8 cellular contexts compared by ENCODE assay signal in the genomic region with DNA sequence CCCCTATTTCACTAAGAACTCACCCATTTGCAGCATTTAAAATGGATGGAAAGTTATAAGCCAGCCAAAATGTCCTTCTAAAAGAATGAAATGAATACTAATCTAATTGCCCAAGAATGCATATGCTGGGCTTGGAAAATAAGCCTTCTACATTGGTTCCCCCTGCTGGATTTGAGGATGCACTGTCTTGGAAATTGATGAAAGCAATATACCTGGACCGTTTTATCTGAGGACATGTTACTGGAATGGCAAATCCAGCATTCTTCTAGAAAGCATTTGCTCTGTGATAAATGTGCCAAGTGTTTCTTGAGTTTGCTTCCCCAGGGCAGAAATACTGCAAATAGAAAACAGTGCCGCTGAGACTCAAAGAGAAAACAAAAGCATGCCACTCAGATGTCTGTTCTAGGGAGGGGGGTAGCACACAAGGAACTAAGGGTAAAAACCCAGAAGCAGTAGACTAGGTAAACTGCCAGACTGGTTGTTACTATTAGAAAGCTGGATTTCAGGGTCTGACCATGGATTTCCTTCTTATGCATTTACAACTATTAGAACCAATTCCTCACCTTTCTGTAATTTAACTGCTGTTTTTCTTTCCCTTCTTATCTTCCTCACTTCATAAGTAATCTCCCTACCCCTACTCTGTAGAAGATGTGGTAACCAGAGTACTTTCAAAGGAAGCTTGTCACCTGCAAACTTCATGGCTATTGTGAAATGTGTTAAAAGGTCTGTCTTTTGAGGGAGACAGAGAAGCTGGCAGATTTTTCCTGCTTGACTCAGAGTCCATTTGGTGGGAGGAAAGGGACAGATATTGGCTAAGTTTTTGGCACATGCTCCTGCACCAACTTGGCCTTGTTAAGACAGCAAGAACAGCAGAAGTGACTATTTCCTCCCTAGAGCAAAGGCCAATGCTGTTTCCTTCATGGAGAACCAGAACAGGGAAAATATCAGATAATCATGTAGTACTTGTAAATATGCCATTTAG.
DNase-seq lines count a peak whose midpoint lies in the region; ATAC-seq and TF ChIP-seq lines count a peak whose summit lies in the region.

No MANE protein-coding gene starts in this region.

- intact Hi-C loops in mammary epithelial cell (cut with micrococcal nuclease): loop anchor here (1.0 to 10.0 kb wide), 7 partner anchors 228 to 1788 kb away; partner anchors contain the start of gene FLRT3
- intact Hi-C loops in Right ventricle myocardium inferior (cut with DNase I): no loop called here

- ATAC-seq in HG03378 (IDR thresholded peaks at IDR 0.05; ENCODE audit: unreplicated experiment) (no peak), HG03342 (IDR thresholded peaks at IDR 0.05; ENCODE audit: unreplicated experiment) (no peak), Right ventricle myocardium inferior (no peak)

- dilution Hi-C loops in mammary epithelial cell (cut with HindIII; ENCODE audit: low sequenced_read_pairs): no loop called here

- peak; percentile 31 for DNase-seq in GM12865 (ENCODE audit: low read depth)
- DNase-seq in NCI-H2171 treated with DMSO at 0.1 percent for 48 hours (lab: John Stamatoyannopoulos, UW): peak; percentile 83
- DNase-seq in mammary epithelial cell: peak; percentile 61
- DNase-seq in middle frontal gyrus (ENCODE audit: extremely low spot score, low spot score): peak; percentile 32
- DNase-seq in GOT3 (lab: John Stamatoyannopoulos, UW): no peak
- no peak for DNase-seq in Right ventricle myocardium inferior (ENCODE audit: missing footprints)

- H3K27ac ChIP-seq in mammary epithelial cell (ENCODE audit: insufficient read depth, low read depth, low read length): no peak overlapping the region

- no peaks in the 10 kb centered on the region for H4K20me1 ChIP-seq in mammary epithelial cell (ENCODE audit: insufficient read depth, low read length)

- H2AFZ ChIP-seq in mammary epithelial cell (ENCODE audit: low read depth, low read length): no peak overlapping the region

- H3K36me3 ChIP-seq in mammary epithelial cell (ENCODE audit: insufficient read depth, low read length): no peaks in the 10 kb centered on the region

- H3K4me3 ChIP-seq in GM12865 (ENCODE audit: low read depth, low read length) (no peak overlapping the region), mammary epithelial cell (replicated peaks in 1 of 3; ENCODE audit: insufficient read depth in 1 of 3, low read depth in 2 of 3, low read length in 3 of 3) (no peak overlapping the region)

- H3K79me2 ChIP-seq in mammary epithelial cell (ENCODE audit: insufficient read depth, low read length): no peaks in the 10 kb centered on the region

- BruUV-seq in mammary epithelial cell (replicated peaks; lab: Mats Ljungman, UMichigan): no TSS peak

- H3K27me3 ChIP-seq in mammary epithelial cell (ENCODE audit: insufficient read depth, low read length): no peaks in the 10 kb centered on the region

- H3K4me2 ChIP-seq in mammary epithelial cell (ENCODE audit: insufficient read depth, low read depth, low read length): peak overlapping the region; percentile 27

- in situ Hi-C loops in mammary epithelial cell (cut with MboI; ENCODE audit: low sequenced_read_pairs in 2 of 2): loop anchor here in 1 of 2 donors (25.0 kb wide), 1 partner anchor 1593 kb away; the partner anchor contains the start of gene FLRT3

- CTCF ChIA-PET in mammary epithelial cell (lab: Charles Lee; ENCODE audit: low non-redundant PET): interaction anchor here (0.6 to 0.7 kb wide), 2 partner anchors 599 to 678 kb away, joined by 3 to 6 read pairs; no protein-coding TSS in a partner anchor

- no peaks in the 10 kb centered on the region for H3K9me3 ChIP-seq in mammary epithelial cell (replicated peaks; ENCODE audit: insufficient read depth, low read length)

- H3K9ac ChIP-seq in mammary epithelial cell (ENCODE audit: insufficient read depth, low read length): no peak overlapping the region

- 10% methylated on average over 2 of the region's 2 CpGs for WGBS in mammary epithelial cell (ENCODE audit: low coverage, missing lambda C conversion rate)

- H3K4me1 ChIP-seq in mammary epithelial cell (ENCODE audit: insufficient read depth, low read length): peaks cover 12% of the 10 kb centered on the region

- TF ChIP-seq CTCF in GM12865 (IDR thresholded peaks at IDR 0.05; ENCODE audit: insufficient read depth, low read depth, low read length, missing control alignments) (peak; percentile 42), mammary epithelial cell (conservative IDR thresholded peaks at IDR 0.05 in 1 of 2, IDR thresholded peaks at IDR 0.05 in 1 of 2; ENCODE audit: extremely low read depth in 1 of 2, insufficient read depth in 1 of 2, low read depth in 1 of 2, low read length in 2 of 2) (peak; percentile 78 to 81)

Comparison
In these comparisons a context has a peak if more than half of its experiments do, and no peak if none do; other contexts are left out.
1. DNase-seq: peak in GM12865 (single experiment), NCI-H2171 treated with DMSO at 0.1 percent for 48 hours (single experiment), mammary epithelial cell (single experiment) and middle frontal gyrus (single experiment); none in GOT3 (single experiment) and Right ventricle myocardium inferior (single experiment).